Comparison of ENCODE assay signal across 8 cellular contexts in the genomic region with DNA sequence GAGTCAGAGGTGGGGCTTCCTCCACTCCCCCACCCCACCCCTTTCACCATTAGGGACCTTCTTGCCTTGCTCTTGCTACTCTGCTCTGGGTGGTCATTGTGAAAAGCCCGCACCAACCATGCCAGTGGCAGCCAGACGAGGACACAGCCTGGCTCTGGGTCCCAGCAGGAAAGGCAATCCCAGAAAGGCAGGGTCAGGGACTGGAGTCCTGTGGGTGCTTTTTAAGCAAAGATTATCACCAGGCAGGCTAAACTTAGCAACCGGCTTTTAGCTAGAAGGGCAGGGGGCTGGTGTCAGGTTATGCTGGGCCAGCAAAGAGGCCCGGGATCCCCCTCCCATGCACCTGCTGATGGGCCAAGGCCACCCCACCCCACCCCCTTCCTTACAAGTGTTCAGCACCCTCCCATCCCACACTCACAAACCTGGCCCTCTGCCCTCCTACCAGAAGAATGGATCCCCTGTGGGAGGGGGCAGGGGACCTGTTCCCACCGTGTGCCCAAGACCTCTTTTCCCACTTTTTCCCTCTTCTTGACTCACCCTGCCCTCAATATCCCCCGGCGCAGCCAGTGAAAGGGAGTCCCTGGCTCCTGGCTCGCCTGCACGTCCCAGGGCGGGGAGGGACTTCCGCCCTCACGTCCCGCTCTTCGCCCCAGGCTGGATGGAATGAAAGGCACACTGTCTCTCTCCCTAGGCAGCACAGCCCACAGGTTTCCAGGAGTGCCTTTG. TPM values are rescaled to one million over a fixed set of nuclear protein-coding genes. Genes with fewer than 3 reads are reported as not detected.
DNase-seq lines count a peak whose midpoint lies in the region; ATAC-seq and TF ChIP-seq lines count a peak whose summit lies in the region.

No MANE protein-coding gene starts in this region.

- peaks cover 50% of the 10 kb centered on the region for H3K36me3 ChIP-seq in CD4-positive, CD25-positive, alpha-beta regulatory T cell (ENCODE audit: control insufficient read depth, insufficient read depth, low read length)
- H3K36me3 ChIP-seq in PC-3 (ENCODE audit: low read depth, low read length): peaks cover 47% of the 10 kb centered on the region

- POLR2A ChIA-PET in PC-3 (lab: Charles Lee; ENCODE audit: unreplicated experiment): interaction anchor here (0.6 to 1.1 kb wide), 3 partner anchors 35 to 162 kb away, joined by 3 to 4 read pairs (median 3); partner anchors contain the start of genes LTBR and NOP2

- H3K36me3 Mint-ChIP-seq in CD4-positive, CD25-positive, alpha-beta regulatory T cell: peaks cover 27% of the 10 kb centered on the region
- H3K36me3 Mint-ChIP-seq in progenitor cell of endocrine pancreas (ENCODE audit: insufficient read depth): peaks cover 40% of the 10 kb centered on the region

- in situ Hi-C loops in astrocyte of the cerebellum (cut with HindIII; ENCODE audit: low sequenced_read_pairs): no loop called here

- peaks cover 32% of the 10 kb centered on the region for H4K20me1 ChIP-seq in PC-3 (ENCODE audit: low read length)

- ATAC-seq in CD4-positive, CD25-positive, alpha-beta regulatory T cell (ENCODE audit: low read depth in 2 of 2): no peak
- ATAC-seq in GM19035 (IDR thresholded peaks at IDR 0.05; ENCODE audit: unreplicated experiment): peak; percentile 14
- ATAC-seq in PC-3: peak; percentile 44
- no peak for ATAC-seq in HG02884 (IDR thresholded peaks at IDR 0.05; ENCODE audit: unreplicated experiment)

- H3K4me3 ChIP-seq in CD4-positive, CD25-positive, alpha-beta regulatory T cell (ENCODE audit: low read depth, low read length): peak overlapping the region; percentile 37
- H3K4me3 ChIP-seq in PC-3 (ENCODE audit: low read length): peak overlapping the region; percentile 97
- H3K4me3 ChIP-seq in astrocyte of the cerebellum (ENCODE audit: low read depth, low read length): peak overlapping the region; percentile 100

- H3K27me3 Mint-ChIP-seq in CD4-positive, CD25-positive, alpha-beta regulatory T cell: peaks cover 14% of the 10 kb centered on the region
- H3K27me3 Mint-ChIP-seq in progenitor cell of endocrine pancreas: no peaks in the 10 kb centered on the region

- peak overlapping the region; percentile 87 to 94 (median 90) for H3K4me3 Mint-ChIP-seq in CD4-positive, CD25-positive, alpha-beta regulatory T cell
- H3K4me3 Mint-ChIP-seq in progenitor cell of endocrine pancreas (ENCODE audit: low read depth): peak overlapping the region; percentile 92

- H3K27ac Mint-ChIP-seq in CD4-positive, CD25-positive, alpha-beta regulatory T cell: peak overlapping the region; percentile 87 to 98 (median 96)
- peak overlapping the region; percentile 97 for H3K27ac Mint-ChIP-seq in progenitor cell of endocrine pancreas

- H2AFZ ChIP-seq in PC-3 (ENCODE audit: low read length): peak overlapping the region; percentile 63

- peak overlapping the region; percentile 96 for H3K9ac ChIP-seq in PC-3 (ENCODE audit: low read length)

- H3K4me1 ChIP-seq in CD4-positive, CD25-positive, alpha-beta regulatory T cell (ENCODE audit: control insufficient read depth, insufficient read depth, low read length, poor library complexity, severe bottlenecking): peaks cover 56% of the 10 kb centered on the region
- peaks cover 38% of the 10 kb centered on the region for H3K4me1 ChIP-seq in PC-3 (ENCODE audit: insufficient read depth, low read length)

- no peaks in the 10 kb centered on the region for H3K27me3 ChIP-seq in CD4-positive, CD25-positive, alpha-beta regulatory T cell (ENCODE audit: control insufficient read depth, insufficient read depth, low read length)
- no peaks in the 10 kb centered on the region for H3K27me3 ChIP-seq in PC-3 (ENCODE audit: low read length)

- no peaks in the 10 kb centered on the region for H3K9me2 ChIP-seq in PC-3 (replicated peaks; ENCODE audit: low read length)

- intact Hi-C loops in PC-3 (cut with micrococcal nuclease): loop anchor here (5.0 kb wide), 1 partner anchor 111 kb away; no protein-coding TSS in a partner anchor

- peak overlapping the region; percentile 94 for H3K27ac ChIP-seq in CD4-positive, CD25-positive, alpha-beta regulatory T cell (ENCODE audit: insufficient read depth, low read length, poor library complexity, severe bottlenecking)
- H3K27ac ChIP-seq in PC-3 (ENCODE audit: low read length): peak overlapping the region; percentile 99

- H3K9me3 Mint-ChIP-seq in CD4-positive, CD25-positive, alpha-beta regulatory T cell: no peaks in the 10 kb centered on the region
- no peaks in the 10 kb centered on the region for H3K9me3 Mint-ChIP-seq in progenitor cell of endocrine pancreas (ENCODE audit: low read depth)

- peak in 1 of 3 donors; percentile 54 for DNase-seq in CD4-positive, CD25-positive, alpha-beta regulatory T cell
- DNase-seq in HS-27A (ENCODE audit: low read depth): peak; percentile 68
- DNase-seq in PC-3: peak; percentile 81
- no peak for DNase-seq in astrocyte of the cerebellum (ENCODE audit: low read depth)
- peak; percentile 72 for DNase-seq in hepatic stellate cell (ENCODE audit: low spot score)
- DNase-seq in progenitor cell of endocrine pancreas (ENCODE audit: low spot score, unreplicated experiment): peak; percentile 55

- TSS peak; percentile 44 for BruUV-seq in PC-3 (replicated peaks; lab: Mats Ljungman, UMichigan)

- CTCF ChIA-PET in PC-3 (lab: Charles Lee): interaction anchor here (0.7 kb wide), 1 partner anchor 62 kb away, joined by 4 read pairs; the partner anchor contains the start of gene VAMP1

- H3F3A ChIP-seq in PC-3 (ENCODE audit: low read length, unreplicated experiment): peaks cover 15% of the 10 kb centered on the region

- peak overlapping the region; percentile 99 for H3K4me2 ChIP-seq in PC-3 (ENCODE audit: low read length)

- TF ChIP-seq CTCF in PC-3 (conservative IDR thresholded peaks at IDR 0.05; ENCODE audit: low read depth, low read length) (no peak), astrocyte of the cerebellum (IDR thresholded peaks at IDR 0.05; ENCODE audit: low read depth, low read length, missing control alignments) (no peak), progenitor cell of endocrine pancreas (IDR thresholded peaks at IDR 0.05; ENCODE audit: unreplicated experiment) (no peak)

- H3K79me2 ChIP-seq in PC-3 (ENCODE audit: low read length): peaks cover 47% of the 10 kb centered on the region

- no peaks in the 10 kb centered on the region for H3K9me3 ChIP-seq in CD4-positive, CD25-positive, alpha-beta regulatory T cell (ENCODE audit: control insufficient read depth in 2 of 2, low read length in 2 of 2)
- no peaks in the 10 kb centered on the region for H3K9me3 ChIP-seq in PC-3 (ENCODE audit: low read length)

- H3K4me1 Mint-ChIP-seq in CD4-positive, CD25-positive, alpha-beta regulatory T cell: peaks cover 11 to 51% (median 27%) of the 10 kb centered on the region in 4 donors
- peaks cover 37% of the 10 kb centered on the region for H3K4me1 Mint-ChIP-seq in progenitor cell of endocrine pancreas (ENCODE audit: low read depth)

RNA-seq across cellular contexts. Expression of gene GAPDH, which starts 1.2 kb away (rescaled TPM):
- total RNA-seq in CD4-positive, CD25-positive, alpha-beta regulatory T cell: 669 TPM
- polyA plus RNA-seq in CD4-positive, CD25-positive, alpha-beta regulatory T cell: 1,000 to 10,000 TPM; 1,962 to 2,973 (median 2,405) TPM
- total RNA-seq in PC-3 (2014; rRNA removed) (6,976 and 7,326 TPM in 2 replicates), progenitor cell of endocrine pancreas (2,230 and 2,287 TPM in 2 replicates)

RNA-seq across cellular contexts. Expression of gene IFFO1, which starts 22.8 kb away (rescaled TPM):
- 46.6 TPM for total RNA-seq in CD4-positive, CD25-positive, alpha-beta regulatory T cell
- polyA plus RNA-seq in CD4-positive, CD25-positive, alpha-beta regulatory T cell: 10 to 100 TPM in 1 of 4 donors, 1 to 10 TPM in 3; 5.6 to 10.4 (median 8.3) TPM
- total RNA-seq in PC-3 (2014; rRNA removed) (0.11 and 1.0 TPM in 2 replicates), progenitor cell of endocrine pancreas (21.7 and 22.3 TPM in 2 replicates)

RNA-seq across cellular contexts. Expression of gene NOP2, which starts 35.0 kb away (rescaled TPM):
- total RNA-seq in CD4-positive, CD25-positive, alpha-beta regulatory T cell: 77.5 TPM
- 10 to 100 TPM; 13.2 to 34.0 (median 22.5) TPM for polyA plus RNA-seq in CD4-positive, CD25-positive, alpha-beta regulatory T cell
- total RNA-seq in PC-3 (2014; rRNA removed) (63.3 and 83.8 TPM in 2 replicates), progenitor cell of endocrine pancreas (95.9 and 96.0 TPM in 2 replicates)

RNA-seq across cellular contexts. Expression of gene NCAPD2, which starts 39.2 kb away (rescaled TPM):
- 32.8 TPM for total RNA-seq in CD4-positive, CD25-positive, alpha-beta regulatory T cell
- 10 to 100 TPM; 21.5 to 29.1 (median 26.3) TPM for polyA plus RNA-seq in CD4-positive, CD25-positive, alpha-beta regulatory T cell
- 105 TPM in 2 replicates for total RNA-seq in PC-3 (2014; rRNA removed)
- 97.4 and 99.1 TPM in 2 replicates for total RNA-seq in progenitor cell of endocrine pancreas

RNA-seq across cellular contexts. Expression of gene MRPL51, which starts 40.0 kb away (rescaled TPM):
- 40.5 TPM for total RNA-seq in CD4-positive, CD25-positive, alpha-beta regulatory T cell
- 100 to 1,000 TPM; 243 to 372 (median 253) TPM for polyA plus RNA-seq in CD4-positive, CD25-positive, alpha-beta regulatory T cell
- total RNA-seq in PC-3 (2014; rRNA removed): 135 and 157 TPM in 2 replicates
- total RNA-seq in progenitor cell of endocrine pancreas: 279 and 297 TPM in 2 replicates

Comparison
In these comparisons a context has a peak if more than half of its experiments do, and no peak if none do; other contexts are left out.
1. ATAC-seq: peak in GM19035 (single experiment) and PC-3 (single experiment); none in CD4-positive, CD25-positive, alpha-beta regulatory T cell (0 of 2) and HG02884 (single experiment).
2. H3K4me3 ChIP-seq: peak in every context shown above with its lines; median percentile 100 in astrocyte of the cerebellum; 97 in PC-3; 37 in CD4-positive, CD25-positive, alpha-beta regulatory T cell.
3. RNA of gene IFFO1, which starts 22.8 kb away (total RNA-seq): 46.6 TPM in CD4-positive, CD25-positive, alpha-beta regulatory T cell (single experiment) and 21.7 to 22.3 TPM in progenitor cell of endocrine pancreas; 0.11 to 1.0 TPM in PC-3; every median in the first group is over 10 times any median in the second.